Comparison of ENCODE assay signal across 1 cellular context in genomic region chr6:149847943-149848267, GRCh38.
TF ChIP-seq lines count a peak whose summit lies in the region.

No MANE protein-coding gene starts in this region.

TF ChIP-seq in HCT116, 20 proteins besides CTCF, POLR2A, EP300 and RAD21 (continued from another document):
- TF ChIP-seq TCF7L2 (IDR thresholded peaks at IDR 0.05; ENCODE audit: borderline replicate concordance, extremely low read depth, insufficient read depth, insufficient read length) (no peak), ZBTB33 (IDR thresholded peaks at IDR 0.05; ENCODE audit: extremely low read depth, insufficient replicate concordance, low read length) (no peak), CBX3 (IDR thresholded peaks at IDR 0.05; ENCODE audit: low read depth) (no peak), MAX (IDR thresholded peaks at IDR 0.05) (no peak), POLR2AphosphoS5 (IDR thresholded peaks at IDR 0.05; ENCODE audit: low read depth, low read length) (no peak), JUND (IDR thresholded peaks at IDR 0.05) (no peak), EZH2 (IDR thresholded peaks at IDR 0.05) (no peak), YY1 (IDR thresholded peaks at IDR 0.05; ENCODE audit: extremely low read depth, insufficient replicate concordance, low read depth, low read length) (no peak), CEBPB (IDR thresholded peaks at IDR 0.05; ENCODE audit: low read depth) (no peak; the same call in 1 of the 2 replicates), ZFX (IDR thresholded peaks at IDR 0.05) (no peak), REST (IDR thresholded peaks at IDR 0.05; ENCODE audit: low read depth) (no peak)
